ENCODE assay signal across 19 cellular contexts in the genomic region with DNA sequence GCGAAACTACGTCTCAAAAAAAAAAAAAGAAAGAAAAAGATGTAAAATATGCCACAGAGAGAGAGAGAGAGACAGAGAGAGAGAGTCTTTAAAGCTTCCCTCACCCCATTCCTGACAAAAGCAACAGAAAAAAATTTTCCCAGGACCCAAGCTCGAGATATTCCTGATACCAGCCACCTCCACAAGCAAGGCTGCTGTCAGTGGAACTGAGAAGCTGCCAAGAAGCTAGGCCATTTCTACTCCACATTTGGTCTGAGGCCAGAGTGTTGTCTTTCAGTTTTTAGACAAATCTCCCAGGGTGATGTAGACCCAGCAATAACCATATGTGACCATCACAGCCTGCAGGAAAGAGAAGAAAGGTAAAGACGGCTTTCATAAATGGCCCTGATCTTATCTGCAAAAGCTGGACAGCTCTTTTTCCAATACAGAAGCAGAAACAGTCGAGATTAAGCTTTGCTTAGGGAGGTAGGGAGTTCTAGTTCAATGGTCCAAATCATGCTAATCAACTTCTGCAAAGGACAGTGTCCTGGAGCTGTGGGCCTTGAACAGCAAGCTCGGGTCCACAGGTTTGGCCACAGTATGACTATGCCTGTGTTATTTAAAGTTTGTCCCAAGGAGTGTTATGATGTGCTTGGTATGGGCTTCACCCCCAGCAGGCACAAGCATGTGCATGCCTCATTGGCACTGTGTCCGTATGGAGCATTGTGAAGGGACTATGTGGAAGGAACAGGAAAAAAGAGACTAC.
DNase-seq lines count a peak whose midpoint lies in the region; ATAC-seq and TF ChIP-seq lines count a peak whose summit lies in the region.
"Had no signal": no experiment of that assay in that cellular context is flagged by ENCODE, and none has a peak within 500 bp of the region (broad histone marks: within the 10 kb centered on the region; RNA-seq: fewer than 3 reads in every experiment).

No MANE protein-coding gene starts in this region.

- TF ChIP-seq CTCF in CD4-positive, alpha-beta T cell (IDR thresholded peaks at IDR 0.05): no peak

- H3K4me3 Mint-ChIP-seq in activated CD4-positive, alpha-beta T cell treated with anti-CD3 and anti-CD28 coated beads, Interleukin-2, amount 10 ng/mL, durations not matched to agents 24 days and 14 days: no peak overlapping the region
- no peak overlapping the region for H3K4me3 Mint-ChIP-seq in activated CD4-positive, alpha-beta T cell treated with anti-CD3 and anti-CD28 coated beads, Interleukin-2, amount 10 ng/mL, durations not matched to agents 7 days and 5 days
- no peak overlapping the region for H3K4me3 Mint-ChIP-seq in stimulated activated naive B cell treated with anti-CD40 and anti-IgM and Interleukin-4, amounts not matched to agents 10 μg/mL and 1 μg/mL and 100 μg/mL, for 72 hours
- no peak overlapping the region for H3K4me3 Mint-ChIP-seq in CD4-positive, alpha-beta T cell
- H3K4me3 Mint-ChIP-seq: CD14-positive monocyte, type B pancreatic cell had no signal

- H3K36me3 Mint-ChIP-seq in activated CD4-positive, alpha-beta T cell treated with anti-CD3 and anti-CD28 coated beads, Interleukin-2, amount 10 ng/mL, durations not matched to agents 24 days and 14 days (ENCODE audit: low read depth): no peaks in the 10 kb centered on the region
- no peaks in the 10 kb centered on the region for H3K36me3 Mint-ChIP-seq in activated CD4-positive, alpha-beta T cell treated with anti-CD3 and anti-CD28 coated beads, Interleukin-2, amount 10 ng/mL, durations not matched to agents 7 days and 5 days (ENCODE audit: low read depth)
- H3K36me3 Mint-ChIP-seq in stimulated activated naive B cell treated with anti-CD40 and anti-IgM and Interleukin-4, amounts not matched to agents 10 μg/mL and 1 μg/mL and 100 μg/mL, for 72 hours: no peaks in the 10 kb centered on the region
- H3K36me3 Mint-ChIP-seq in CD4-positive, alpha-beta T cell (ENCODE audit: low read depth): no peaks in the 10 kb centered on the region
- H3K36me3 Mint-ChIP-seq: CD14-positive monocyte had no signal

- no peaks in the 10 kb centered on the region for H3K9me3 Mint-ChIP-seq in activated CD4-positive, alpha-beta T cell treated with anti-CD3 and anti-CD28 coated beads, Interleukin-2, amount 10 ng/mL, durations not matched to agents 24 days and 14 days
- no peaks in the 10 kb centered on the region for H3K9me3 Mint-ChIP-seq in activated CD4-positive, alpha-beta T cell treated with anti-CD3 and anti-CD28 coated beads, Interleukin-2, amount 10 ng/mL, durations not matched to agents 7 days and 5 days
- no peaks in the 10 kb centered on the region for H3K9me3 Mint-ChIP-seq in stimulated activated naive B cell treated with anti-CD40 and anti-IgM and Interleukin-4, amounts not matched to agents 10 μg/mL and 1 μg/mL and 100 μg/mL, for 72 hours
- no peaks in the 10 kb centered on the region for H3K9me3 Mint-ChIP-seq in CD4-positive, alpha-beta T cell

- DNase-seq in activated CD4-positive, alpha-beta T cell treated with anti-CD3 and anti-CD28 coated beads, Interleukin-2, amount 10 ng/mL, durations not matched to agents 24 days and 14 days: peak; percentile 53
- no peak for DNase-seq in activated CD4-positive, alpha-beta T cell treated with anti-CD3 and anti-CD28 coated beads, Interleukin-2, amount 10 ng/mL, durations not matched to agents 7 days and 5 days
- DNase-seq in left ventricle myocardium superior: no peak
- DNase-seq in stimulated activated naive B cell treated with anti-CD40 and anti-IgM and Interleukin-4, amounts not matched to agents 10 μg/mL and 1 μg/mL and 100 μg/mL, for 72 hours: no peak
- DNase-seq in CD4-positive, alpha-beta T cell: no peak
- no peak for DNase-seq in activated effector memory CD4-positive, alpha-beta T cell treated with Interleukin-2 at 50 U/mL for 16 hours
- DNase-seq: cortex of kidney, DMS79, KBM-7, NCI-H1092, NCI-H82, occipital lobe, RPMI8226 had no signal

- POLR2A ChIA-PET in activated CD4-positive, alpha-beta T cell treated with anti-CD3 and anti-CD28 coated beads, Interleukin-2, amount 10 ng/mL, durations not matched to agents 7 days and 5 days (lab: Charles Lee): no interaction called here
- POLR2A ChIA-PET in CD4-positive, alpha-beta T cell (lab: Charles Lee): no interaction called here

- no peaks in the 10 kb centered on the region for H3K27me3 Mint-ChIP-seq in activated CD4-positive, alpha-beta T cell treated with anti-CD3 and anti-CD28 coated beads, Interleukin-2, amount 10 ng/mL, durations not matched to agents 24 days and 14 days
- H3K27me3 Mint-ChIP-seq in activated CD4-positive, alpha-beta T cell treated with anti-CD3 and anti-CD28 coated beads, Interleukin-2, amount 10 ng/mL, durations not matched to agents 7 days and 5 days: no peaks in the 10 kb centered on the region
- no peaks in the 10 kb centered on the region for H3K27me3 Mint-ChIP-seq in stimulated activated naive B cell treated with anti-CD40 and anti-IgM and Interleukin-4, amounts not matched to agents 10 μg/mL and 1 μg/mL and 100 μg/mL, for 72 hours
- H3K27me3 Mint-ChIP-seq in CD4-positive, alpha-beta T cell: no peaks in the 10 kb centered on the region
- H3K27me3 Mint-ChIP-seq: type B pancreatic cell had no signal

- H3K9me3 ChIP-seq in CD4-positive, alpha-beta T cell (ENCODE audit: control insufficient read depth, low read length): no peaks in the 10 kb centered on the region

- no peaks in the 10 kb centered on the region for H3K27me3 ChIP-seq in CD4-positive, alpha-beta T cell (ENCODE audit: control insufficient read depth, insufficient read depth, low read length)

- intact Hi-C loops in activated CD4-positive, alpha-beta T cell treated with anti-CD3 and anti-CD28 coated beads, Interleukin-2, amount 10 ng/mL, durations not matched to agents 24 days and 14 days (cut with micrococcal nuclease): loop anchor here (10.0 kb wide), 1 partner anchor 263 kb away; no protein-coding TSS in a partner anchor
- intact Hi-C loops in left ventricle myocardium superior (cut with micrococcal nuclease): no loop called here
- intact Hi-C loops in CD4-positive, alpha-beta T cell (cut with DNase I, micrococcal nuclease): loop anchor here in 1 of 2 experiments (5.0 kb wide), 1 partner anchor 130 kb away; a partner anchor contains a TSS

- CTCF ChIA-PET in activated CD4-positive, alpha-beta T cell treated with anti-CD3 and anti-CD28 coated beads, Interleukin-2, amount 10 ng/mL, durations not matched to agents 7 days and 5 days (lab: Charles Lee): interaction anchor here (0.8 kb wide), 1 partner anchor 150 kb away, joined by 3 read pairs; no protein-coding TSS in a partner anchor
- CTCF ChIA-PET in CD4-positive, alpha-beta T cell (lab: Charles Lee): no interaction called here

- H3K4me1 Mint-ChIP-seq in activated CD4-positive, alpha-beta T cell treated with anti-CD3 and anti-CD28 coated beads, Interleukin-2, amount 10 ng/mL, durations not matched to agents 24 days and 14 days: peaks cover 43% of the 10 kb centered on the region
- H3K4me1 Mint-ChIP-seq in activated CD4-positive, alpha-beta T cell treated with anti-CD3 and anti-CD28 coated beads, Interleukin-2, amount 10 ng/mL, durations not matched to agents 7 days and 5 days: peaks cover 59% of the 10 kb centered on the region
- peaks cover 29 to 70% of the 10 kb centered on the region in 2 donors for H3K4me1 Mint-ChIP-seq in stimulated activated naive B cell treated with anti-CD40 and anti-IgM and Interleukin-4, amounts not matched to agents 10 μg/mL and 1 μg/mL and 100 μg/mL, for 72 hours
- H3K4me1 Mint-ChIP-seq in CD4-positive, alpha-beta T cell (ENCODE audit: low read depth): peaks cover 57% of the 10 kb centered on the region

- no peak overlapping the region for H3K27ac ChIP-seq in CD4-positive, alpha-beta T cell (ENCODE audit: low read depth, low read length)
- H3K27ac ChIP-seq: epithelial cell of prostate, skin epidermis had no signal

- H3K27ac Mint-ChIP-seq in activated CD4-positive, alpha-beta T cell treated with anti-CD3 and anti-CD28 coated beads, Interleukin-2, amount 10 ng/mL, durations not matched to agents 24 days and 14 days: no peak overlapping the region
- no peak overlapping the region for H3K27ac Mint-ChIP-seq in activated CD4-positive, alpha-beta T cell treated with anti-CD3 and anti-CD28 coated beads, Interleukin-2, amount 10 ng/mL, durations not matched to agents 7 days and 5 days
- peak overlapping the region; percentile 47 for H3K27ac Mint-ChIP-seq in stimulated activated naive B cell treated with anti-CD40 and anti-IgM and Interleukin-4, amounts not matched to agents 10 μg/mL and 1 μg/mL and 100 μg/mL, for 72 hours
- H3K27ac Mint-ChIP-seq in CD4-positive, alpha-beta T cell: no peak overlapping the region
- H3K27ac Mint-ChIP-seq: type B pancreatic cell had no signal

- ATAC-seq in SK-N-SH treated with all-trans-retinoic acid at 6 μM for 48 hours (peak; percentile 68), left ventricle myocardium superior (peak; percentile 42), HG02884 (IDR thresholded peaks at IDR 0.05; ENCODE audit: unreplicated experiment) (no peak)
- peak; percentile 47 to 52 for ATAC-seq in stimulated activated naive B cell treated with anti-CD40 and anti-IgM and Interleukin-4, amounts not matched to agents 10 μg/mL and 1 μg/mL and 100 μg/mL, for 72 hours (replicated peaks)
- ATAC-seq in CD4-positive, alpha-beta T cell (ENCODE audit: poor library complexity): no peak

TF ChIP-seq in SK-N-SH treated with all-trans-retinoic acid at 6 μM for 48 hours, 23 proteins besides CTCF, POLR2A, EP300 and RAD21 (continues in another document):
- TF ChIP-seq SNAI2 (CRISPR knock-in tag; IDR thresholded peaks at IDR 0.05): no peak
- TF ChIP-seq, protein P1, sequence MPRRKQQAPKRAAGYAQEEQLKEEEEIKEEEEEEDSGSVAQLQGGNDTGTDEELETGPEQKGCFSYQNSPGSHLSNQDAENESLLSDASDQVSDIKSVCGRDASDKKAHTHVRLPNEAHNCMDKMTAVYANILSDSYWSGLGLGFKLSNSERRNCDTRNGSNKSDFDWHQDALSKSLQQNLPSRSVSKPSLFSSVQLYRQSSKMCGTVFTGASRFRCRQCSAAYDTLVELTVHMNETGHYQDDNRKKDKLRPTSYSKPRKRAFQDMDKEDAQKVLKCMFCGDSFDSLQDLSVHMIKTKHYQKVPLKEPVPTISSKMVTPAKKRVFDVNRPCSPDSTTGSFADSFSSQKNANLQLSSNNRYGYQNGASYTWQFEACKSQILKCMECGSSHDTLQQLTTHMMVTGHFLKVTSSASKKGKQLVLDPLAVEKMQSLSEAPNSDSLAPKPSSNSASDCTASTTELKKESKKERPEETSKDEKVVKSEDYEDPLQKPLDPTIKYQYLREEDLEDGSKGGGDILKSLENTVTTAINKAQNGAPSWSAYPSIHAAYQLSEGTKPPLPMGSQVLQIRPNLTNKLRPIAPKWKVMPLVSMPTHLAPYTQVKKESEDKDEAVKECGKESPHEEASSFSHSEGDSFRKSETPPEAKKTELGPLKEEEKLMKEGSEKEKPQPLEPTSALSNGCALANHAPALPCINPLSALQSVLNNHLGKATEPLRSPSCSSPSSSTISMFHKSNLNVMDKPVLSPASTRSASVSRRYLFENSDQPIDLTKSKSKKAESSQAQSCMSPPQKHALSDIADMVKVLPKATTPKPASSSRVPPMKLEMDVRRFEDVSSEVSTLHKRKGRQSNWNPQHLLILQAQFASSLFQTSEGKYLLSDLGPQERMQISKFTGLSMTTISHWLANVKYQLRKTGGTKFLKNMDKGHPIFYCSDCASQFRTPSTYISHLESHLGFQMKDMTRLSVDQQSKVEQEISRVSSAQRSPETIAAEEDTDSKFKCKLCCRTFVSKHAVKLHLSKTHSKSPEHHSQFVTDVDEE (CRISPR knock-in tag; IDR thresholded peaks at IDR 0.05): 0 out of 2 replicates have a peak, but pooled peaks have one; percentile 26

Comparison
In these comparisons a context has a peak if more than half of its experiments do, and no peak if none do; other contexts are left out.
1. ATAC-seq: peak in SK-N-SH treated with all-trans-retinoic acid at 6 μM for 48 hours (single experiment), left ventricle myocardium superior (single experiment) and stimulated activated naive B cell treated with anti-CD40 and anti-IgM and Interleukin-4, amounts not matched to agents 10 μg/mL and 1 μg/mL and 100 μg/mL, for 72 hours (2 of 2); none in HG02884 (single experiment) and CD4-positive, alpha-beta T cell (single experiment).